In the genomic region with DNA sequence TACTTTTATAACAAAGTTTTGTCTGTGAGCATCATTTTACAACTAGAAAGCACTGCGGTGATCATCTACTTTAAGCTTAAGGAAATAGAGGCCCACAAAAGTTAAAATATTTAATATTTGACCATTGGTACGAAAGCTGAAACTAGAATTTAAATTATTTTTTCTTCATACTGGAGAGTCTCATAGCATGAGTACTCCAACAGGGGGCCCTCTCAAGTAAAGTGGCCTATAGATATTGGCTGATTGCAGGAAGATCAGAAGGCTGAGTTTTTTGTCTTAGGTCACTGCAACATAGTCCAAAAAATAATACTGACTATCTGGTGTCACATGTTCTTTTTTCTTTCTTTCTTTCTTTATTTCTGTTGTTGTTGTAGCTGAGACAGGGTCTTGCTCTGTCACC, we compare ENCODE assay signal across 10 cellular contexts.
A peak's percentile ranks its signal among the peaks of the same experiment; 100 is the strongest.
DNase-seq lines count a peak whose midpoint lies in the region; ATAC-seq and TF ChIP-seq lines count a peak whose summit lies in the region.
"Had no signal": no experiment of that assay in that cellular context is flagged by ENCODE, and none has a peak within 500 bp of the region (broad histone marks: within the 10 kb centered on the region; RNA-seq: fewer than 3 reads in every experiment).

No MANE protein-coding gene starts in this region.

- peaks cover 4% of the 10 kb centered on the region for H3K4me1 Mint-ChIP-seq in CD4-positive, alpha-beta T cell (ENCODE audit: low read depth)

- H3K9me3 ChIP-seq in CD4-positive, alpha-beta T cell (ENCODE audit: control insufficient read depth, low read length): no peaks in the 10 kb centered on the region

- no peak overlapping the region for H3K27ac Mint-ChIP-seq in CD4-positive, alpha-beta T cell

- POLR2A ChIA-PET in CD4-positive, alpha-beta T cell (lab: Charles Lee): no interaction called here

- no peaks in the 10 kb centered on the region for H3K36me3 Mint-ChIP-seq in CD4-positive, alpha-beta T cell (ENCODE audit: low read depth)

- in situ Hi-C loops in SK-MEL-5 (cut with HindIII; ENCODE audit: low pct_unique_long_range_greater_than_20kb, low sequenced_read_pairs): no loop called here

- ATAC-seq in CD4-positive, alpha-beta T cell (ENCODE audit: poor library complexity): no peak
- no peak for ATAC-seq in HG02840 (IDR thresholded peaks at IDR 0.05; ENCODE audit: low FRiP score, unreplicated experiment)
- no peak for ATAC-seq in omental fat pad (ENCODE audit: low FRiP score)

- no peak overlapping the region for H3K4me3 ChIP-seq in H7 (ENCODE audit: insufficient read depth, low read depth, low read length)
- H3K4me3 ChIP-seq in kidney epithelial cell (ENCODE audit: low read depth, low read length): no peak overlapping the region

- peak; percentile 36 for TF ChIP-seq CTCF in CD4-positive, alpha-beta T cell (IDR thresholded peaks at IDR 0.05)
- TF ChIP-seq CTCF in kidney epithelial cell (IDR thresholded peaks at IDR 0.05; ENCODE audit: insufficient read depth, low read length, poor library complexity, severe bottlenecking) (peak; percentile 21), omental fat pad (IDR thresholded peaks at IDR 0.05) (no peak)

- H3K27me3 Mint-ChIP-seq in CD4-positive, alpha-beta T cell: no peaks in the 10 kb centered on the region

- H3K36me3 ChIP-seq in H7 (replicated peaks; ENCODE audit: control insufficient read depth, insufficient read depth, low read length) (no peaks in the 10 kb centered on the region), kidney epithelial cell (ENCODE audit: control insufficient read depth, insufficient read depth, low read length) (no peaks in the 10 kb centered on the region)

- no peaks in the 10 kb centered on the region for H3K27me3 ChIP-seq in CD4-positive, alpha-beta T cell (ENCODE audit: control insufficient read depth, insufficient read depth, low read length)
- no peaks in the 10 kb centered on the region for H3K27me3 ChIP-seq in H7 (ENCODE audit: control insufficient read depth, insufficient read depth, low read length)
- no peaks in the 10 kb centered on the region for H3K27me3 ChIP-seq in kidney epithelial cell (ENCODE audit: control insufficient read depth, insufficient read depth, low read length)

- CTCF ChIA-PET in CD4-positive, alpha-beta T cell (lab: Charles Lee): interaction anchor here (0.5 kb wide), 1 partner anchor 82 kb away, joined by 3 read pairs; no protein-coding TSS in a partner anchor

- H3K9me3 Mint-ChIP-seq in CD4-positive, alpha-beta T cell: no peaks in the 10 kb centered on the region

- intact Hi-C loops in CD4-positive, alpha-beta T cell (cut with DNase I, micrococcal nuclease): loop anchor here (2.0 kb wide), 1 partner anchor 102 kb away; no protein-coding TSS in a partner anchor

- no peak overlapping the region for H3K4me3 Mint-ChIP-seq in CD4-positive, alpha-beta T cell

- H3K27ac ChIP-seq in CD4-positive, alpha-beta T cell (ENCODE audit: low read depth, low read length): no peak overlapping the region

- no peak for DNase-seq in CD4-positive, alpha-beta T cell
- DNase-seq in H7: peak; percentile 31
- DNase-seq in SK-MEL-5 (ENCODE audit: low read depth, low spot score): peak; percentile 51
- DNase-seq in kidney epithelial cell (ENCODE audit: low read depth): no peak
- no peak for DNase-seq in NCI-H1436 (lab: John Stamatoyannopoulos, UW)
- DNase-seq in NCI-H1436 treated with DMSO at 0.1 percent for 48 hours (lab: John Stamatoyannopoulos, UW): no peak
- DNase-seq in omental fat pad (ENCODE audit: low spot score): no peak
- DNase-seq: hippocampal formation, RPMI8226 had no signal

Comparison
In these comparisons a context has a peak if more than half of its experiments do, and no peak if none do; other contexts are left out.
1. DNase-seq: peak in H7 (single experiment) and SK-MEL-5 (single experiment); none in CD4-positive, alpha-beta T cell (0 of 10), kidney epithelial cell (single experiment), NCI-H1436 (single experiment), NCI-H1436 treated with DMSO at 0.1 percent for 48 hours (single experiment) and omental fat pad (single experiment).
2. CTCF ChIP-seq: peak in CD4-positive, alpha-beta T cell (single experiment) and kidney epithelial cell (single experiment); none in omental fat pad (0 of 3).